In genomic region chr5:41842777-41843176, GRCh38 we compare ENCODE assay signal across 13 cellular contexts. TPM values are rescaled to one million over a fixed set of nuclear protein-coding genes. Genes with fewer than 3 reads are reported as not detected.
DNase-seq lines count a peak whose midpoint lies in the region; ATAC-seq, FAIRE-seq and TF ChIP-seq lines count a peak whose summit lies in the region.
"Had no signal": no experiment of that assay in that cellular context is flagged by ENCODE, and none has a peak within 500 bp of the region (broad histone marks: within the 10 kb centered on the region; RNA-seq: fewer than 3 reads in every experiment).

No MANE protein-coding gene starts in this region.

- ATAC-seq in HG02623 (IDR thresholded peaks at IDR 0.05; ENCODE audit: unreplicated experiment) (peak; percentile 80), HG03354 (IDR thresholded peaks at IDR 0.05; ENCODE audit: poor library complexity, severe bottlenecking, unreplicated experiment) (peak; percentile 86), right lobe of liver (no peak)

- H3K36me3 ChIP-seq in right lobe of liver = no peaks in the 10 kb centered on the region

- H3K4me1 ChIP-seq in right lobe of liver = no peaks in the 10 kb centered on the region
- H3K4me1 ChIP-seq: foreskin keratinocyte had no signal

- no peak for DNase-seq in GM19239 (ENCODE audit: insufficient read length, low spot score)
- DNase-seq in right lobe of liver = no peak
- DNase-seq in DMS153 treated with DMSO at 0.1 percent for 48 hours (lab: John Stamatoyannopoulos, UW; ENCODE audit: unreplicated experiment) = no peak
- DNase-seq in dedifferentiated amniotic fluid mesenchymal stem cell (ENCODE audit: extremely low spot score) = no peak
- no peak for DNase-seq in GM19238 (ENCODE audit: insufficient read length, low spot score)
- DNase-seq: activated CD4-positive, alpha-beta T cell treated with anti-CD3 and anti-CD28 coated beads, Interleukin-2, amount 50 U/mL, for 48 hours; stimulated activated CD4-positive, alpha-beta T cell treated with anti-CD3 and anti-CD28 coated beads, Interleukin-4, amount 100 ng/mL, for 4 hours had no signal

- FAIRE-seq in GM19239 (lab: Jason Lieb, UNC) = peak; percentile 99

- no peaks in the 10 kb centered on the region for H3K9me3 ChIP-seq in right lobe of liver

- TF ChIP-seq POLR2A in right lobe of liver (IDR thresholded peaks at IDR 0.05) = no peak

- no peak overlapping the region for H3K27ac ChIP-seq in right lobe of liver
- H3K27ac ChIP-seq: coronary artery, foreskin keratinocyte had no signal

- no peaks in the 10 kb centered on the region for H3K27me3 ChIP-seq in right lobe of liver
- H3K27me3 ChIP-seq: foreskin keratinocyte had no signal

- H3K4me3 ChIP-seq in GM08714 (ENCODE audit: low read length) = peak overlapping the region; percentile 32; the same call in 1 of the 2 replicates
- no peak overlapping the region for H3K4me3 ChIP-seq in right lobe of liver
- H3K4me3 ChIP-seq: coronary artery, SK-N-MC had no signal

- no peak for TF ChIP-seq CTCF in right lobe of liver (IDR thresholded peaks at IDR 0.05)

- intact Hi-C loops in right lobe of liver (cut with DNase I) = no loop called here

RNA-seq across cellular contexts. Expression of gene OXCT1, which starts 27.4 kb away (rescaled TPM):
- under 1 TPM; 0.24 to 0.75 (median 0.61) TPM for total RNA-seq in right lobe of liver

Comparison
In these comparisons a context has a peak if more than half of its experiments do, and no peak if none do; other contexts are left out.
1. ATAC-seq: peak in HG02623 (single experiment) and HG03354 (single experiment); none in right lobe of liver (0 of 4).